In the genomic region with DNA sequence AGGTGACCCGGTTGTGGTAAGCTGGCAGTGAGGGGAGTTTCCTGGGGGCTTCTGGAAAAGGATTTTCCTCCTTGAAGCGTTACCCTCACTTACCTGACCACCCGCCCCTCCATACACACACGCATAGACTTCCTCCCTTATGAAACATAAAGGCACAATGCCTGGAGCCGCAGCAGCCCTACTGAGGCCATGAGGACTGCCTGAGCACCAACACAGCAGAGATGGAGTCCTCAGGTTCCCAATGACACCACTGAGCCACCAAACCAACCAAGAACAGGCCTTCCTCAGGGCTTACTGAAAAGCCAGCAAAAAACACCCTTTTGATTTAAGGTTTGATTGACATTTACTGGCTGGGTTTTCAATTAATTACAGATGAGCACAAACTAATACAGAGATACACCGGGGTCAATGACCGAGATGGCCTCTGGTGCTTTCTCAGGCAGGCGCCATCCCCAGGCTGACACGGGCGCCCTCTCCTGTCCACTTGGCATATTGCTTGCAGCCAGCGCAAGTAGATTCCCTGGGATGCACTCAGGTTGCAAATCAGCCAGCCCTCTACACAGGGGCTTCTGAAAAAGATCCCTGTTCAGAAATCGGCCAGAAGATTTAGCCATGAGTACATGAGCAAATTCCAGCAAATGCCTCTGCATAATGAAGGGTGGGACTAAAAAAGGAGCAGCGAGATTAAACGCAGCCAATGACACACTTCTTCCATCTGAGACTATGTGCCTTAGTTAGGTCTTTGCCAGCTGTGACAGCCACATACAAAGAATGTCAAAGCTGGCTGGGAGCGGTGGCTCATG, we compare ENCODE assay signal across 8 cellular contexts. TPM values are rescaled to one million over a fixed set of nuclear protein-coding genes. Genes with fewer than 3 reads are reported as not detected.
A peak's percentile ranks its signal among the peaks of the same experiment; 100 is the strongest.
DNase-seq lines count a peak whose midpoint lies in the region; ATAC-seq, FAIRE-seq and TF ChIP-seq lines count a peak whose summit lies in the region.

No MANE protein-coding gene starts in this region.

- no peak overlapping the region for H3K4me3 ChIP-seq in foreskin fibroblast (ENCODE audit: low read depth in 1 of 2, low read length in 2 of 2)

- no peak overlapping the region for H3K4me3 Mint-ChIP-seq in activated T-helper 1 cell treated with anti-CD3 and anti-CD28 coated beads, Interleukin-12 subunit alpha, Interleukin-12 subunit beta, Interleukin-2, Interleukin-4 antibody, amounts not matched to agents 30 ng/mL and 10 ng/mL and 1 ng/mL, durations not matched to agents 14 hours and 24 hours and 36 hours

- H3K27ac Mint-ChIP-seq in activated T-helper 1 cell treated with anti-CD3 and anti-CD28 coated beads, Interleukin-12 subunit alpha, Interleukin-12 subunit beta, Interleukin-2, Interleukin-4 antibody, amounts not matched to agents 30 ng/mL and 10 ng/mL and 1 ng/mL, durations not matched to agents 14 hours and 24 hours and 36 hours: no peak overlapping the region

- H3K36me3 Mint-ChIP-seq in activated T-helper 1 cell treated with anti-CD3 and anti-CD28 coated beads, Interleukin-12 subunit alpha, Interleukin-12 subunit beta, Interleukin-2, Interleukin-4 antibody, amounts not matched to agents 30 ng/mL and 10 ng/mL and 1 ng/mL, durations not matched to agents 14 hours and 24 hours and 36 hours (ENCODE audit: low read depth): peaks cover 2% of the 10 kb centered on the region

- H3K27me3 Mint-ChIP-seq in activated T-helper 1 cell treated with anti-CD3 and anti-CD28 coated beads, Interleukin-12 subunit alpha, Interleukin-12 subunit beta, Interleukin-2, Interleukin-4 antibody, amounts not matched to agents 30 ng/mL and 10 ng/mL and 1 ng/mL, durations not matched to agents 14 hours and 24 hours and 36 hours (ENCODE audit: insufficient read depth): no peaks in the 10 kb centered on the region

- TF ChIP-seq POLR2A in GM12892 (IDR thresholded peaks at IDR 0.05; ENCODE audit: low read depth, low read length): no peak

- H3K4me1 Mint-ChIP-seq in activated T-helper 1 cell treated with anti-CD3 and anti-CD28 coated beads, Interleukin-12 subunit alpha, Interleukin-12 subunit beta, Interleukin-2, Interleukin-4 antibody, amounts not matched to agents 30 ng/mL and 10 ng/mL and 1 ng/mL, durations not matched to agents 14 hours and 24 hours and 36 hours (ENCODE audit: low read depth): peaks cover 8% of the 10 kb centered on the region

- intact Hi-C loops in activated T-helper 1 cell treated with anti-CD3 and anti-CD28 coated beads, Interleukin-12 subunit alpha, Interleukin-12 subunit beta, Interleukin-2, Interleukin-4 antibody, amounts not matched to agents 30 ng/mL and 10 ng/mL and 1 ng/mL, durations not matched to agents 14 hours and 24 hours and 36 hours (cut with micrococcal nuclease): loop anchor here (1.0 kb wide), 1 partner anchor 47 kb away; no protein-coding TSS in a partner anchor
- intact Hi-C loops in posterior cingulate gyrus (cut with DNase I): no loop called here

- FAIRE-seq in GM12892 (lab: Jason Lieb, UNC): peak; percentile 57

- no peaks in the 10 kb centered on the region for H3K9me3 Mint-ChIP-seq in activated T-helper 1 cell treated with anti-CD3 and anti-CD28 coated beads, Interleukin-12 subunit alpha, Interleukin-12 subunit beta, Interleukin-2, Interleukin-4 antibody, amounts not matched to agents 30 ng/mL and 10 ng/mL and 1 ng/mL, durations not matched to agents 14 hours and 24 hours and 36 hours

- TF ChIP-seq CTCF in foreskin fibroblast (IDR thresholded peaks at IDR 0.05; ENCODE audit: low read depth, low read length): peak; percentile 83

- ATAC-seq in HG03442 (IDR thresholded peaks at IDR 0.05; ENCODE audit: unreplicated experiment): no peak
- ATAC-seq in HG03095 (IDR thresholded peaks at IDR 0.05; ENCODE audit: unreplicated experiment): no peak

- DNase-seq in GM12892 (ENCODE audit: insufficient read length) (no peak), NOMO-1 treated with DMSO at 0.1 percent for 48 hours (lab: John Stamatoyannopoulos, UW; ENCODE audit: unreplicated experiment) (peak; percentile 5), foreskin fibroblast (peak; percentile 47 to 77), posterior cingulate gyrus (peak in 8 of 10 donors; percentile 35 to 90 (median 62)), ureter (ENCODE audit: low spot score) (no peak)
- DNase-seq in activated T-helper 1 cell treated with anti-CD3 and anti-CD28 coated beads, Interleukin-12 subunit alpha, Interleukin-12 subunit beta, Interleukin-2, Interleukin-4 antibody, amounts not matched to agents 30 ng/mL and 10 ng/mL and 1 ng/mL, durations not matched to agents 14 hours and 24 hours and 36 hours (ENCODE audit: low spot score): peak; percentile 37

RNA-seq across cellular contexts. Expression of gene OPA3, which starts 14.8 kb away (rescaled TPM):
- polyA plus RNA-seq in GM12892 (2012; ENCODE audit: missing spikeins): 6.1 TPM
- 12.1 and 16.2 TPM in 2 replicates for total RNA-seq in activated T-helper 1 cell treated with anti-CD3 and anti-CD28 coated beads, Interleukin-12 subunit alpha, Interleukin-12 subunit beta, Interleukin-2, Interleukin-4 antibody, amounts not matched to agents 30 ng/mL and 10 ng/mL and 1 ng/mL, durations not matched to agents 14 hours and 24 hours and 36 hours
- total RNA-seq in ureter: 21.1 TPM

RNA-seq across cellular contexts. Expression of gene GPR4, which starts 32.2 kb away (rescaled TPM):
- polyA plus RNA-seq in GM12892 (2012; ENCODE audit: missing spikeins): not detected
- not detected in 2 replicates for total RNA-seq in activated T-helper 1 cell treated with anti-CD3 and anti-CD28 coated beads, Interleukin-12 subunit alpha, Interleukin-12 subunit beta, Interleukin-2, Interleukin-4 antibody, amounts not matched to agents 30 ng/mL and 10 ng/mL and 1 ng/mL, durations not matched to agents 14 hours and 24 hours and 36 hours
- 5.1 TPM for total RNA-seq in ureter

Comparison
In these comparisons a context has a peak if more than half of its experiments do, and no peak if none do; other contexts are left out.
1. DNase-seq: peak in NOMO-1 treated with DMSO at 0.1 percent for 48 hours (single experiment), activated T-helper 1 cell treated with anti-CD3 and anti-CD28 coated beads, Interleukin-12 subunit alpha, Interleukin-12 subunit beta, Interleukin-2, Interleukin-4 antibody, amounts not matched to agents 30 ng/mL and 10 ng/mL and 1 ng/mL, durations not matched to agents 14 hours and 24 hours and 36 hours (single experiment), foreskin fibroblast (2 of 2) and posterior cingulate gyrus (8 of 10); none in GM12892 (single experiment) and ureter (single experiment).